Comparison of ENCODE assay signal across 11 cellular contexts in the genomic region with DNA sequence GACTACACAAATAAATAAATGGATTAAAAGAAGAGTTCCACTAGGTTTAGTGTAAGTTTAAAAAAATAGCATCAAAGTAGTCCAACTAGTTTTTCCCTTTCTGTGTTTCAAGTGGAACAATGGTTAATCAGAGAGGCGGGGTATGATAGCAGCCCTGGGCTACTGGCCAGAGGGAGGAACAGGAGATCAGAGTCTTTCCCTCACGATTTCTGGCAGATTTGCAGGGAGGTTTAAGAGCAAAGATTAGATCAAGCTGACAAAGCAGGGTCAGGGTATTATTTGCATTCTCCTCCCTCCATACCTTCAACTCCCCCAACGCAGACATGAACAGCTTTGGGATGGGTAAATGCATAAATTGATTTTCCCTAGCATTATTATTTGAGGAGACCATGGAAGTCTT.
DNase-seq lines count a peak whose midpoint lies in the region; ATAC-seq and TF ChIP-seq lines count a peak whose summit lies in the region.
"Had no signal": no experiment of that assay in that cellular context is flagged by ENCODE, and none has a peak within 500 bp of the region (broad histone marks: within the 10 kb centered on the region; RNA-seq: fewer than 3 reads in every experiment).

No MANE protein-coding gene starts in this region.

- no peak for ATAC-seq in HG03039 (IDR thresholded peaks at IDR 0.05; ENCODE audit: unreplicated experiment)
- ATAC-seq: activated T-helper 17 cell treated with anti-CD3 and anti-CD28 coated beads, Interleukin-2, amount 50 U/mL, for 72 hours had no signal

- H2AFZ ChIP-seq in neural progenitor cell (replicated peaks), result no peak overlapping the region

- no peak overlapping the region for H3K9ac ChIP-seq in neural progenitor cell

- no peaks in the 10 kb centered on the region for H3K27me3 ChIP-seq in neural progenitor cell

- DNase-seq in AG08396 (ENCODE audit: low spot score), result peak; percentile 21
- DNase-seq in fibroblast of gingiva (ENCODE audit: low read depth), result peak; percentile 31
- peak; percentile 4 for DNase-seq in neural progenitor cell (ENCODE audit: low spot score)
- no peak for DNase-seq in dedifferentiated amniotic fluid mesenchymal stem cell (ENCODE audit: extremely low spot score)
- no peak for DNase-seq in SKM-1 treated with dmso at 0.1 percent for 144 hours (lab: John Stamatoyannopoulos, UW; ENCODE audit: unreplicated experiment)
- DNase-seq in occipital lobe (lab: John Stamatoyannopoulos, UW), result no peak
- DNase-seq: effector CD8-positive, alpha-beta T cell had no signal

- no peak overlapping the region for H3K4me2 ChIP-seq in neural progenitor cell

- peaks cover 4% of the 10 kb centered on the region for H3K27me3 Mint-ChIP-seq in neural progenitor cell (ENCODE audit: insufficient read depth, low read depth)
- H3K27me3 Mint-ChIP-seq: stimulated activated naive CD8-positive, alpha-beta T cell treated with anti-CD3 and anti-CD28 coated beads, Interleukin-15, Interleukin-2, amounts not matched to agents 100 ng/mL and 50 ng/mL, for 24 hours had no signal

- no peak for TF ChIP-seq RAD21 in Ishikawa (IDR thresholded peaks at IDR 0.05; ENCODE audit: low read depth)

- no peak for TF ChIP-seq EP300 in Ishikawa (IDR thresholded peaks at IDR 0.05; ENCODE audit: borderline replicate concordance)

- H3K79me2 ChIP-seq in neural progenitor cell (ENCODE audit: low read depth), result no peaks in the 10 kb centered on the region

- H3K4me1 ChIP-seq in neural progenitor cell, result no peaks in the 10 kb centered on the region

- H3K9me3 Mint-ChIP-seq in neural progenitor cell, result no peaks in the 10 kb centered on the region
- H3K9me3 Mint-ChIP-seq: activated T-helper 17 cell treated with anti-CD3 and anti-CD28 coated beads, Interleukin-2, amount 50 U/mL, for 72 hours; stimulated activated naive CD8-positive, alpha-beta T cell treated with anti-CD3 and anti-CD28 coated beads, Interleukin-15, Interleukin-2, amounts not matched to agents 100 ng/mL and 50 ng/mL, for 24 hours had no signal

- no peak for TF ChIP-seq CTCF in neural progenitor cell (IDR thresholded peaks at IDR 0.05)

- no peak overlapping the region for H3K27ac ChIP-seq in neural progenitor cell

- no peaks in the 10 kb centered on the region for H3K4me1 Mint-ChIP-seq in neural progenitor cell
- H3K4me1 Mint-ChIP-seq: activated T-helper 17 cell treated with anti-CD3 and anti-CD28 coated beads, Interleukin-2, amount 50 U/mL, for 72 hours had no signal

- no peaks in the 10 kb centered on the region for H4K20me1 ChIP-seq in neural progenitor cell (ENCODE audit: low read depth)

- no peaks in the 10 kb centered on the region for H3K36me3 ChIP-seq in neural progenitor cell

- no peak overlapping the region for H3K27ac Mint-ChIP-seq in neural progenitor cell
- H3K27ac Mint-ChIP-seq: activated T-helper 17 cell treated with anti-CD3 and anti-CD28 coated beads, Interleukin-2, amount 50 U/mL, for 72 hours; stimulated activated naive CD8-positive, alpha-beta T cell treated with anti-CD3 and anti-CD28 coated beads, Interleukin-15, Interleukin-2, amounts not matched to agents 100 ng/mL and 50 ng/mL, for 24 hours had no signal

- no peaks in the 10 kb centered on the region for H3F3A ChIP-seq in neural progenitor cell (ENCODE audit: low read depth)

- H3K9me3 ChIP-seq in neural progenitor cell (ENCODE audit: low read depth), result no peaks in the 10 kb centered on the region

- H3K4me3 ChIP-seq in neural progenitor cell, result no peak overlapping the region

- no peak overlapping the region for H3K4me3 Mint-ChIP-seq in neural progenitor cell
- H3K4me3 Mint-ChIP-seq: activated T-helper 17 cell treated with anti-CD3 and anti-CD28 coated beads, Interleukin-2, amount 50 U/mL, for 72 hours; stimulated activated naive CD8-positive, alpha-beta T cell treated with anti-CD3 and anti-CD28 coated beads, Interleukin-15, Interleukin-2, amounts not matched to agents 100 ng/mL and 50 ng/mL, for 24 hours had no signal

- no peaks in the 10 kb centered on the region for H3K36me3 Mint-ChIP-seq in neural progenitor cell

TF ChIP-seq in Ishikawa, 13 proteins besides CTCF, POLR2A, EP300 and RAD21:
- peak; percentile 31; the same call in 1 of the 2 replicates for TF ChIP-seq NFIC (IDR thresholded peaks at IDR 0.05)
- TF ChIP-seq, protein P1, sequence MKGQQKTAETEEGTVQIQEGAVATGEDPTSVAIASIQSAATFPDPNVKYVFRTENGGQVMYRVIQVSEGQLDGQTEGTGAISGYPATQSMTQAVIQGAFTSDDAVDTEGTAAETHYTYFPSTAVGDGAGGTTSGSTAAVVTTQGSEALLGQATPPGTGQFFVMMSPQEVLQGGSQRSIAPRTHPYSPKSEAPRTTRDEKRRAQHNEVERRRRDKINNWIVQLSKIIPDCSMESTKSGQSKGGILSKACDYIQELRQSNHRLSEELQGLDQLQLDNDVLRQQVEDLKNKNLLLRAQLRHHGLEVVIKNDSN (IDR thresholded peaks at IDR 0.05), result no peak
- TF ChIP-seq TAF1 (IDR thresholded peaks at IDR 0.05; ENCODE audit: low read depth), result no peak

Comparison
In these comparisons a context has a peak if more than half of its experiments do, and no peak if none do; other contexts are left out.
1. DNase-seq: peak in AG08396 (single experiment), fibroblast of gingiva (single experiment) and neural progenitor cell (single experiment); none in dedifferentiated amniotic fluid mesenchymal stem cell (single experiment), SKM-1 treated with dmso at 0.1 percent for 144 hours (single experiment) and occipital lobe (single experiment).